In the genomic region with DNA sequence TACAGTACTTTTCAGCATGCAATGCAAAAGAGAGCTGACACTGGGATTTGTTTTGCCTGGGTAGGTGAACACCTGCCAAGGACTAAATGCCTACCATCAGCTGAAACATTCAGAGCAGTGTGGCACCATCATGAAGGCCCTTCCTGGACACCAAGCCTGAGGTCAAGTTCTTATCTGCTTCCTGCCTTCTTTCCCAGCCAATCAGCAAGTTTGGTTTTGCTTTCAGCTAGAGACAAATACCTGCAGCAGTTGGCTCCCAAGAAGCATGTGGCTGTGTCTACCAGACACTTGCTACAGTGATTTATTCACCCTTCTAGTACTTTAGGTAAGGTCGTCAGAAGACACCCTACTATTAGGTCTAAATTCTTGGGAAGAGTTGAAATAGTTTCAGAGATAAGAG, we compare ENCODE assay signal across 1 cellular context.
TF ChIP-seq lines count a peak whose summit lies in the region.

No MANE protein-coding gene starts in this region.

TF ChIP-seq in A549, 52 proteins besides CTCF, POLR2A, EP300 and RAD21 (continued from another document):
- TF ChIP-seq USF2 (IDR thresholded peaks at IDR 0.05) (no peak), GATA3 (IDR thresholded peaks at IDR 0.05; ENCODE audit: borderline replicate concordance) (no peak), JUNB (IDR thresholded peaks at IDR 0.05) (no peak), PBX3 (IDR thresholded peaks at IDR 0.05) (no peak), PHF8 (IDR thresholded peaks at IDR 0.05; ENCODE audit: borderline replicate concordance, low read depth) (no peak), REST (IDR thresholded peaks at IDR 0.05) (no peak), FOSB (CRISPR knock-in tag; IDR thresholded peaks at IDR 0.05) (no peak), MAX (IDR thresholded peaks at IDR 0.05) (no peak)
